ENCODE assay signal across 2 cellular contexts in genomic region chr13:40679586-40679985, GRCh38.
TF ChIP-seq lines count a peak whose summit lies in the region.

No MANE protein-coding gene starts in this region.

TF ChIP-seq in HepG2, 621 proteins besides CTCF, POLR2A, EP300 and RAD21:
- TF ChIP-seq, protein P1, sequence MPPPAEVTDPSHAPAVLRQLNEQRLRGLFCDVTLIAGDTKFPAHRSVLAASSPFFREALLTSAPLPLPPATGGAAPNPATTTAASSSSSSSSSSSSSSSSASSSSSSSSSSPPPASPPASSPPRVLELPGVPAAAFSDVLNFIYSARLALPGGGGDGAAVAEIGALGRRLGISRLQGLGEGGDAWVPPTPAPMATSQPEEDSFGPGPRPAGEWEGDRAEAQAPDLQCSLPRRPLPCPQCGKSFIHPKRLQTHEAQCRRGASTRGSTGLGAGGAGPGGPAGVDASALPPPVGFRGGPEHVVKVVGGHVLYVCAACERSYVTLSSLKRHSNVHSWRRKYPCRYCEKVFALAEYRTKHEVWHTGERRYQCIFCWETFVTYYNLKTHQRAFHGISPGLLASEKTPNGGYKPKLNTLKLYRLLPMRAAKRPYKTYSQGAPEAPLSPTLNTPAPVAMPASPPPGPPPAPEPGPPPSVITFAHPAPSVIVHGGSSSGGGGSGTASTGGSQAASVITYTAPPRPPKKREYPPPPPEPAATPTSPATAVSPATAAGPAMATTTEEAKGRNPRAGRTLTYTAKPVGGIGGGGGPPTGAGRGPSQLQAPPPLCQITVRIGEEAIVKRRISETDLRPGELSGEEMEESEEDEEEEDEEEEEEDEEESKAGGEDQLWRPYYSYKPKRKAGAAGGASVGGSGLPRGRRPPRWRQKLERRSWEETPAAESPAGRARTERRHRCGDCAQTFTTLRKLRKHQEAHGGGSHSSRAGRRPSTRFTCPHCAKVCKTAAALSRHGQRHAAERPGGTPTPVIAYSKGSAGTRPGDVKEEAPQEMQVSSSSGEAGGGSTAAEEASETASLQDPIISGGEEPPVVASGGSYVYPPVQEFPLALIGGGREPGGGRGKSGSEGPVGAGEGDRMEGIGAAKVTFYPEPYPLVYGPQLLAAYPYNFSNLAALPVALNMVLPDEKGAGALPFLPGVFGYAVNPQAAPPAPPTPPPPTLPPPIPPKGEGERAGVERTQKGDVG (CRISPR knock-in tag; IDR thresholded peaks at IDR 0.05; ENCODE audit: borderline replicate concordance), result no peak
- TF ChIP-seq SAP130 (CRISPR knock-in tag; IDR thresholded peaks at IDR 0.05; ENCODE audit: low read depth), result no peak
- TF ChIP-seq, protein P2, sequence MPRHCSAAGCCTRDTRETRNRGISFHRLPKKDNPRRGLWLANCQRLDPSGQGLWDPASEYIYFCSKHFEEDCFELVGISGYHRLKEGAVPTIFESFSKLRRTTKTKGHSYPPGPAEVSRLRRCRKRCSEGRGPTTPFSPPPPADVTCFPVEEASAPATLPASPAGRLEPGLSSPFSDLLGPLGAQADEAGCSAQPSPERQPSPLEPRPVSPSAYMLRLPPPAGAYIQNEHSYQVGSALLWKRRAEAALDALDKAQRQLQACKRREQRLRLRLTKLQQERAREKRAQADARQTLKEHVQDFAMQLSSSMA (CRISPR knock-in tag; IDR thresholded peaks at IDR 0.05), result no peak
- no peak for TF ChIP-seq ZNF772 (CRISPR knock-in tag; IDR thresholded peaks at IDR 0.05)
- TF ChIP-seq ZNF883 (CRISPR knock-in tag; IDR thresholded peaks at IDR 0.05; ENCODE audit: not compliant biosample characterization), result no peak
- TF ChIP-seq, protein P3, sequence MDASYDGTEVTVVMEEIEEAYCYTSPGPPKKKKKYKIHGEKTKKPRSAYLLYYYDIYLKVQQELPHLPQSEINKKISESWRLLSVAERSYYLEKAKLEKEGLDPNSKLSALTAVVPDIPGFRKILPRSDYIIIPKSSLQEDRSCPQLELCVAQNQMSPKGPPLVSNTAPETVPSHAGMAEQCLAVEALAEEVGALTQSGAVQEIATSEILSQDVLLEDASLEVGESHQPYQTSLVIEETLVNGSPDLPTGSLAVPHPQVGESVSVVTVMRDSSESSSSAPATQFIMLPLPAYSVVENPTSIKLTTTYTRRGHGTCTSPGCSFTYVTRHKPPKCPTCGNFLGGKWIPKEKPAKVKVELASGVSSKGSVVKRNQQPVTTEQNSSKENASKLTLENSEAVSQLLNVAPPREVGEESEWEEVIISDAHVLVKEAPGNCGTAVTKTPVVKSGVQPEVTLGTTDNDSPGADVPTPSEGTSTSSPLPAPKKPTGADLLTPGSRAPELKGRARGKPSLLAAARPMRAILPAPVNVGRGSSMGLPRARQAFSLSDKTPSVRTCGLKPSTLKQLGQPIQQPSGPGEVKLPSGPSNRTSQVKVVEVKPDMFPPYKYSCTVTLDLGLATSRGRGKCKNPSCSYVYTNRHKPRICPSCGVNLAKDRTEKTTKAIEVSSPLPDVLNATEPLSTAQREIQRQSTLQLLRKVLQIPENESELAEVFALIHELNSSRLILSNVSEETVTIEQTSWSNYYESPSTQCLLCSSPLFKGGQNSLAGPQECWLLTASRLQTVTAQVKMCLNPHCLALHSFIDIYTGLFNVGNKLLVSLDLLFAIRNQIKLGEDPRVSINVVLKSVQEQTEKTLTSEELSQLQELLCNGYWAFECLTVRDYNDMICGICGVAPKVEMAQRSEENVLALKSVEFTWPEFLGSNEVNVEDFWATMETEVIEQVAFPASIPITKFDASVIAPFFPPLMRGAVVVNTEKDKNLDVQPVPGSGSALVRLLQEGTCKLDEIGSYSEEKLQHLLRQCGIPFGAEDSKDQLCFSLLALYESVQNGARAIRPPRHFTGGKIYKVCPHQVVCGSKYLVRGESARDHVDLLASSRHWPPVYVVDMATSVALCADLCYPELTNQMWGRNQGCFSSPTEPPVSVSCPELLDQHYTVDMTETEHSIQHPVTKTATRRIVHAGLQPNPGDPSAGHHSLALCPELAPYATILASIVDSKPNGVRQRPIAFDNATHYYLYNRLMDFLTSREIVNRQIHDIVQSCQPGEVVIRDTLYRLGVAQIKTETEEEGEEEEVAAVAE (CRISPR knock-in tag; IDR thresholded peaks at IDR 0.05; ENCODE audit: borderline replicate concordance), result no peak
- TF ChIP-seq, protein P4, sequence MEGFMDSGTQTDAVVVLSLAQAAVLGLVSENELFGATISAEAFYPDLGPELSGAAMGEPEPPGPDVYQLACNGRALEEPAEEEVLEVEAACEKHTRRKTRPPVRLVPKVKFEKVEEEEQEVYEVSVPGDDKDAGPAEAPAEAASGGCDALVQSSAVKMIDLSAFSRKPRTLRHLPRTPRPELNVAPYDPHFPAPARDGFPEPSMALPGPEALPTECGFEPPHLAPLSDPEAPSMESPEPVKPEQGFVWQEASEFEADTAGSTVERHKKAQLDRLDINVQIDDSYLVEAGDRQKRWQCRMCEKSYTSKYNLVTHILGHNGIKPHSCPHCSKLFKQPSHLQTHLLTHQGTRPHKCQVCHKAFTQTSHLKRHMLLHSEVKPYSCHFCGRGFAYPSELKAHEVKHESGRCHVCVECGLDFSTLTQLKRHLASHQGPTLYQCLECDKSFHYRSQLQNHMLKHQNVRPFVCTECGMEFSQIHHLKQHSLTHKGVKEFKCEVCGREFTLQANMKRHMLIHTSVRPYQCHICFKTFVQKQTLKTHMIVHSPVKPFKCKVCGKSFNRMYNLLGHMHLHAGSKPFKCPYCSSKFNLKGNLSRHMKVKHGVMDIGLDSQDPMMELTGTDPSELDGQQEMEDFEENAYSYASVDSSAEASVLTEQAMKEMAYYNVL (CRISPR knock-in tag; IDR thresholded peaks at IDR 0.05; ENCODE audit: borderline replicate concordance), result no peak
- TF ChIP-seq PTBP1 (IDR thresholded peaks at IDR 0.05; ENCODE audit: low read depth, low read length, poor library complexity, severe bottlenecking), result no peak
- TF ChIP-seq KMT2B (CRISPR knock-in tag; IDR thresholded peaks at IDR 0.05), result no peak
- TF ChIP-seq NR2F1 (CRISPR knock-in tag; IDR thresholded peaks at IDR 0.05), result no peak
- no peak for TF ChIP-seq NCOA5 (CRISPR knock-in tag; IDR thresholded peaks at IDR 0.05)
- no peak for TF ChIP-seq TMF1 (CRISPR knock-in tag; IDR thresholded peaks at IDR 0.05; ENCODE audit: low read depth)
- TF ChIP-seq, protein P5, sequence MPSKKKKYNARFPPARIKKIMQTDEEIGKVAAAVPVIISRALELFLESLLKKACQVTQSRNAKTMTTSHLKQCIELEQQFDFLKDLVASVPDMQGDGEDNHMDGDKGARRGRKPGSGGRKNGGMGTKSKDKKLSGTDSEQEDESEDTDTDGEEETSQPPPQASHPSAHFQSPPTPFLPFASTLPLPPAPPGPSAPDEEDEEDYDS (CRISPR knock-in tag; IDR thresholded peaks at IDR 0.05), result no peak
- no peak for TF ChIP-seq SOX13 (IDR thresholded peaks at IDR 0.05)
- no peak for TF ChIP-seq SOX13 (CRISPR knock-in tag; conservative IDR thresholded peaks at IDR 0.05 in 1 of 2, IDR thresholded peaks at IDR 0.05 in 1 of 2)
TF ChIP-seq in HepG2: peak in this region for 0.

TF ChIP-seq in WTC11, 78 proteins besides CTCF, POLR2A, EP300 and RAD21 (continued from another document):
- TF ChIP-seq NFATC4 (CRISPR knock-in tag; IDR thresholded peaks at IDR 0.05) (no peak), GTF2I (CRISPR knock-in tag; conservative IDR thresholded peaks at IDR 0.05) (no peak), SP1 (CRISPR knock-in tag; conservative IDR thresholded peaks at IDR 0.05) (no peak), ATF6 (CRISPR knock-in tag; IDR thresholded peaks at IDR 0.05) (no peak), EMX1 (CRISPR knock-in tag; IDR thresholded peaks at IDR 0.05) (no peak), RELA (CRISPR knock-in tag; IDR thresholded peaks at IDR 0.05; ENCODE audit: borderline replicate concordance) (no peak), ZNF512 (CRISPR knock-in tag; IDR thresholded peaks at IDR 0.05; ENCODE audit: borderline replicate concordance) (no peak)
